ENCODE assay signal across 12 cellular contexts in genomic region chr10:11454958-11455566, GRCh38.
A peak's percentile ranks its signal among the peaks of the same experiment; 100 is the strongest.
DNase-seq lines count a peak whose midpoint lies in the region; ATAC-seq and TF ChIP-seq lines count a peak whose summit lies in the region.
"Had no signal": no experiment of that assay in that cellular context is flagged by ENCODE, and none has a peak within 500 bp of the region (broad histone marks: within the 10 kb centered on the region; RNA-seq: fewer than 3 reads in every experiment).

No MANE protein-coding gene starts in this region.

- CTCF ChIA-PET in CD4-positive, alpha-beta memory T cell (lab: Charles Lee; ENCODE audit: partially characterized antibody) = no interaction called here

- no peaks in the 10 kb centered on the region for H3F3A ChIP-seq in neural progenitor cell (ENCODE audit: low read depth)

- no peaks in the 10 kb centered on the region for H3K4me1 ChIP-seq in neural progenitor cell
- no peaks in the 10 kb centered on the region for H3K4me1 ChIP-seq in CD4-positive, alpha-beta memory T cell (ENCODE audit: insufficient read depth, low read length)

- no peak overlapping the region for H3K27ac Mint-ChIP-seq in neural progenitor cell
- no peak overlapping the region for H3K27ac Mint-ChIP-seq in CD4-positive, alpha-beta memory T cell
- H3K27ac Mint-ChIP-seq: activated T-helper 1 cell treated with anti-CD3 and anti-CD28 coated beads, Interleukin-12 subunit alpha, Interleukin-12 subunit beta, Interleukin-2, Interleukin-4 antibody, amounts not matched to agents 30 ng/mL and 10 ng/mL and 1 ng/mL, durations not matched to agents 14 hours and 24 hours and 36 hours had no signal

- no peak overlapping the region for H3K4me3 Mint-ChIP-seq in neural progenitor cell
- H3K4me3 Mint-ChIP-seq in CD4-positive, alpha-beta memory T cell = no peak overlapping the region
- H3K4me3 Mint-ChIP-seq: activated T-helper 1 cell treated with anti-CD3 and anti-CD28 coated beads, Interleukin-12 subunit alpha, Interleukin-12 subunit beta, Interleukin-2, Interleukin-4 antibody, amounts not matched to agents 30 ng/mL and 10 ng/mL and 1 ng/mL, durations not matched to agents 14 hours and 24 hours and 36 hours had no signal

- H3K4me3 ChIP-seq in GM12864 (ENCODE audit: low read depth, low read length) = no peak overlapping the region
- no peak overlapping the region for H3K4me3 ChIP-seq in Jurkat, Clone E6-1 (ENCODE audit: low read length)
- no peak overlapping the region for H3K4me3 ChIP-seq in neural progenitor cell
- no peak overlapping the region for H3K4me3 ChIP-seq in CD4-positive, alpha-beta memory T cell (ENCODE audit: low read length in 2 of 2)

- H3K27ac ChIP-seq in neural progenitor cell = no peak overlapping the region
- H3K27ac ChIP-seq in CD4-positive, alpha-beta memory T cell (ENCODE audit: low read depth, low read length) = no peak overlapping the region

- no peak for DNase-seq in GM12864 (ENCODE audit: low read depth)
- peak; percentile 16 for DNase-seq in Jurkat, Clone E6-1 (ENCODE audit: low read depth, low spot score)
- peak; percentile 34 for DNase-seq in ecto neural progenitor cell (ENCODE audit: low spot score)
- DNase-seq in neural progenitor cell (ENCODE audit: low spot score) = no peak
- no peak for DNase-seq in NCI-H345 treated with DMSO at 0.1 percent for 48 hours (lab: John Stamatoyannopoulos, UW; ENCODE audit: unreplicated experiment)
- DNase-seq in CD4-positive, alpha-beta memory T cell = no peak
- DNase-seq: activated CD4-positive, alpha-beta T cell treated with anti-CD3 and anti-CD28 coated beads for 1 hour; effector CD4-positive, alpha-beta T cell; OCI-M1; SW 1271 had no signal

- no peak for ATAC-seq in GM21381 (IDR thresholded peaks at IDR 0.05; ENCODE audit: unreplicated experiment)

- intact Hi-C loops in CD4-positive, alpha-beta memory T cell (cut with micrococcal nuclease) = no loop called here

- no peaks in the 10 kb centered on the region for H3K4me1 Mint-ChIP-seq in neural progenitor cell
- H3K4me1 Mint-ChIP-seq in CD4-positive, alpha-beta memory T cell = peaks cover 0 to 3% (median 0%) of the 10 kb centered on the region in 4 donors

- peaks cover under 1% of the 10 kb centered on the region for H3K79me2 ChIP-seq in neural progenitor cell (ENCODE audit: low read depth)

- H3K27me3 ChIP-seq in neural progenitor cell = no peaks in the 10 kb centered on the region
- no peaks in the 10 kb centered on the region for H3K27me3 ChIP-seq in CD4-positive, alpha-beta memory T cell (ENCODE audit: insufficient read depth, low read length)

- no peak overlapping the region for H3K9ac ChIP-seq in neural progenitor cell

- peak; percentile 51 for TF ChIP-seq CTCF in GM12864 (IDR thresholded peaks at IDR 0.05; ENCODE audit: low read depth, low read length, missing control alignments)
- peak; percentile 50 for TF ChIP-seq CTCF in neural progenitor cell (IDR thresholded peaks at IDR 0.05)

- no peaks in the 10 kb centered on the region for H3K36me3 ChIP-seq in neural progenitor cell
- H3K36me3 ChIP-seq in CD4-positive, alpha-beta memory T cell (ENCODE audit: insufficient read depth, low read length) = no peaks in the 10 kb centered on the region

- no peaks in the 10 kb centered on the region for H3K9me3 ChIP-seq in neural progenitor cell (ENCODE audit: low read depth)
- no peaks in the 10 kb centered on the region for H3K9me3 ChIP-seq in CD4-positive, alpha-beta memory T cell (ENCODE audit: control insufficient read depth in 1 of 2, low read length in 2 of 2)

- peaks cover 4% of the 10 kb centered on the region for H3K9me3 Mint-ChIP-seq in neural progenitor cell
- H3K9me3 Mint-ChIP-seq in CD4-positive, alpha-beta memory T cell = no peaks in the 10 kb centered on the region
- H3K9me3 Mint-ChIP-seq: activated T-helper 1 cell treated with anti-CD3 and anti-CD28 coated beads, Interleukin-12 subunit alpha, Interleukin-12 subunit beta, Interleukin-2, Interleukin-4 antibody, amounts not matched to agents 30 ng/mL and 10 ng/mL and 1 ng/mL, durations not matched to agents 14 hours and 24 hours and 36 hours had no signal

- H3K27me3 Mint-ChIP-seq in neural progenitor cell (ENCODE audit: insufficient read depth, low read depth) = peaks cover 5% of the 10 kb centered on the region
- no peaks in the 10 kb centered on the region for H3K27me3 Mint-ChIP-seq in CD4-positive, alpha-beta memory T cell

- no peaks in the 10 kb centered on the region for H4K20me1 ChIP-seq in neural progenitor cell (ENCODE audit: low read depth)

- POLR2A ChIA-PET in CD4-positive, alpha-beta memory T cell (lab: Charles Lee; ENCODE audit: partially characterized antibody) = no interaction called here

- H3K4me2 ChIP-seq in neural progenitor cell = no peak overlapping the region

- no peak overlapping the region for H2AFZ ChIP-seq in neural progenitor cell (replicated peaks)

- H3K36me3 Mint-ChIP-seq in neural progenitor cell = peaks cover 7% of the 10 kb centered on the region
- no peaks in the 10 kb centered on the region for H3K36me3 Mint-ChIP-seq in CD4-positive, alpha-beta memory T cell

Comparison
In these comparisons a context has a peak if more than half of its experiments do, and no peak if none do; other contexts are left out.
1. DNase-seq: peak in Jurkat, Clone E6-1 (single experiment) and ecto neural progenitor cell (single experiment); none in GM12864 (single experiment), neural progenitor cell (single experiment), NCI-H345 treated with DMSO at 0.1 percent for 48 hours (single experiment) and CD4-positive, alpha-beta memory T cell (0 of 5).